ENCODE assay signal across 28 cellular contexts in the genomic region with DNA sequence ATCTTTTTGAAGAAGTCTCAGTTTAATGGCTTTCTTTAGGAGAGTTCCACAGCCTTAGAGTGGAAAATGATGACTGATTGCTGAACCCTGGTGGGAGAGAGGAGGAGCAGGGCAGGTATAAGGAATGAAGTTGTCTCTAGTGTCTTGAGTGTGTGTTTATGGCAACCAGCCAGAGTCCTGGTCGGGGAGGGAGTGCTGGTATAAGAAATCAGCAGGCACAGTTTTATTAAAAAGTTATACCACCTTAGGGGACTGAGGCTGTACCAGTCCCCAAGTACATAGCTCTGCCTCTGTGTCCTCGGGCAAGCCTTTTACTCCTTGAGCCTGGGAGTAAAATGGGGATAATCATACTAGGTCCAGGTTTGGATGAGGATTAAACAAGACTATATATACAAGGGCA. TPM values are rescaled to one million over a fixed set of nuclear protein-coding genes. Genes with fewer than 3 reads are reported as not detected.
"Had no signal": no experiment of that assay in that cellular context is flagged by ENCODE, and none has a peak within 500 bp of the region (broad histone marks: within the 10 kb centered on the region; RNA-seq: fewer than 3 reads in every experiment).

No MANE protein-coding gene starts in this region.

- H3K9me3 Mint-ChIP-seq: activated CD4-positive, alpha-beta memory T cell treated with anti-CD3 and anti-CD28 coated beads for 36 hours; activated CD4-positive, alpha-beta T cell treated with anti-CD3 and anti-CD28 coated beads, Interleukin-2, amount 10 ng/mL, durations not matched to agents 24 days and 14 days; activated naive CD4-positive, alpha-beta T cell treated with anti-CD3 and anti-CD28 coated beads for 36 hours; activated naive CD4-positive, alpha-beta T cell treated with anti-CD3 and anti-CD28 coated beads, Interleukin-2, amount 50 U/mL, for 24 hours; activated naive CD8-positive, alpha-beta T cell treated with anti-CD3 and anti-CD28 coated beads for 36 hours; activated naive CD8-positive, alpha-beta T cell treated with anti-CD3 and anti-CD28 coated beads, Interleukin-2, amount 50 U/mL, for 24 hours; activated T-cell treated with anti-CD3 and anti-CD28 coated beads, Interleukin-2, amount 50 U/mL, for 4 hours; activated T-helper 2 cell treated with anti-CD3 and anti-CD28 coated beads, Interferon-gamma antibody, Interleukin-2, Interleukin-4, amounts not matched to agents 10 μg/mL and 5 μg/mL and 100 μg/mL, durations not matched to agents 14 hours and 24 hours and 36 hours; effector memory CD8-positive, alpha-beta T cell had no signal

- DNase-seq: activated CD4-positive, alpha-beta memory T cell treated with anti-CD3 and anti-CD28 coated beads for 36 hours; activated CD4-positive, alpha-beta T cell treated with anti-CD3 and anti-CD28 coated beads for 36 hours; activated CD4-positive, alpha-beta T cell treated with anti-CD3 and anti-CD28 coated beads, Interleukin-2, amount 10 ng/mL, durations not matched to agents 24 days and 14 days; activated CD4-positive, CD25-positive, alpha-beta regulatory T cell; activated CD4-positive, CD25-positive, alpha-beta regulatory T cell treated with anti-CD3 and anti-CD28 coated beads, Interleukin-2, amount 50 U/mL, for 72 hours; activated CD8-positive, alpha-beta memory T cell treated with anti-CD3 and anti-CD28 coated beads, Interleukin-2, amount 10 ng/mL, durations not matched to agents 7 days and 5 days; activated CD8-positive, alpha-beta T cell treated with anti-CD3 and anti-CD28 coated beads, Interleukin-2, amount 10 ng/mL, durations not matched to agents 7 days and 5 days; activated effector memory CD4-positive, alpha-beta T cell treated with anti-CD3 and anti-CD28 coated beads, Interleukin-2, amount 50 U/mL, for 16 hours; activated naive CD4-positive, alpha-beta T cell treated with anti-CD3 and anti-CD28 coated beads for 36 hours; activated naive CD8-positive, alpha-beta T cell treated with anti-CD3 and anti-CD28 coated beads for 36 hours; activated naive CD8-positive, alpha-beta T cell treated with anti-CD3 and anti-CD28 coated beads, Interleukin-2, amount 50 U/mL, for 24 hours; activated T-cell treated with anti-CD3 and anti-CD28 coated beads, Interleukin-2, amount 50 U/mL, for 4 hours; adrenal gland; amygdala; aorta; body of pancreas; caudate nucleus; cortex of kidney; dermis blood vessel endothelial cell; effector CD4-positive, alpha-beta T cell; effector memory CD8-positive, alpha-beta T cell; foreskin fibroblast; T-helper 1 cell; T-helper 2 cell had no signal

- H3K4me3 Mint-ChIP-seq: activated CD4-positive, alpha-beta memory T cell treated with anti-CD3 and anti-CD28 coated beads for 36 hours; activated CD4-positive, alpha-beta T cell treated with anti-CD3 and anti-CD28 coated beads for 36 hours; activated CD4-positive, alpha-beta T cell treated with anti-CD3 and anti-CD28 coated beads, Interleukin-2, amount 10 ng/mL, durations not matched to agents 24 days and 14 days; activated CD8-positive, alpha-beta memory T cell treated with anti-CD3 and anti-CD28 coated beads, Interleukin-2, amount 10 ng/mL, durations not matched to agents 7 days and 5 days; activated CD8-positive, alpha-beta T cell treated with anti-CD3 and anti-CD28 coated beads, Interleukin-2, amount 10 ng/mL, durations not matched to agents 7 days and 5 days; activated naive CD4-positive, alpha-beta T cell treated with anti-CD3 and anti-CD28 coated beads for 36 hours; activated naive CD4-positive, alpha-beta T cell treated with anti-CD3 and anti-CD28 coated beads, Interleukin-2, amount 50 U/mL, for 24 hours; activated naive CD8-positive, alpha-beta T cell treated with anti-CD3 and anti-CD28 coated beads for 36 hours; activated naive CD8-positive, alpha-beta T cell treated with anti-CD3 and anti-CD28 coated beads, Interleukin-2, amount 50 U/mL, for 24 hours; activated T-cell treated with anti-CD3 and anti-CD28 coated beads, Interleukin-2, amount 50 U/mL, for 4 hours; effector memory CD8-positive, alpha-beta T cell had no signal

- H3K36me3 ChIP-seq: adrenal gland had no signal

- ATAC-seq: activated CD4-positive, alpha-beta T cell treated with anti-CD3 and anti-CD28 coated beads for 36 hours; activated CD8-positive, alpha-beta memory T cell treated with anti-CD3 and anti-CD28 coated beads, Interleukin-2, amount 10 ng/mL, durations not matched to agents 7 days and 5 days; activated CD8-positive, alpha-beta T cell treated with anti-CD3 and anti-CD28 coated beads, Interleukin-2, amount 10 ng/mL, durations not matched to agents 7 days and 5 days; activated naive CD8-positive, alpha-beta T cell treated with anti-CD3 and anti-CD28 coated beads, Interleukin-2, amount 50 U/mL, for 24 hours; activated T-cell treated with anti-CD3 and anti-CD28 coated beads, Interleukin-2, amount 50 U/mL, for 4 hours; body of pancreas; effector memory CD8-positive, alpha-beta T cell had no signal

- H3K27me3 ChIP-seq: adrenal gland, body of pancreas had no signal

- H3K36me3 Mint-ChIP-seq: activated CD4-positive, alpha-beta memory T cell treated with anti-CD3 and anti-CD28 coated beads for 36 hours; activated CD8-positive, alpha-beta memory T cell treated with anti-CD3 and anti-CD28 coated beads, Interleukin-2, amount 10 ng/mL, durations not matched to agents 7 days and 5 days; activated naive CD4-positive, alpha-beta T cell treated with anti-CD3 and anti-CD28 coated beads, Interleukin-2, amount 50 U/mL, for 24 hours; activated naive CD8-positive, alpha-beta T cell treated with anti-CD3 and anti-CD28 coated beads for 36 hours had no signal

- H3K27ac ChIP-seq: adrenal gland, body of pancreas, epithelial cell of prostate had no signal

- H3K4me1 Mint-ChIP-seq: activated CD4-positive, alpha-beta T cell treated with anti-CD3 and anti-CD28 coated beads for 36 hours; activated CD4-positive, alpha-beta T cell treated with anti-CD3 and anti-CD28 coated beads, Interleukin-2, amount 10 ng/mL, durations not matched to agents 24 days and 14 days; activated CD8-positive, alpha-beta memory T cell treated with anti-CD3 and anti-CD28 coated beads, Interleukin-2, amount 10 ng/mL, durations not matched to agents 7 days and 5 days; activated naive CD4-positive, alpha-beta T cell treated with anti-CD3 and anti-CD28 coated beads, Interleukin-2, amount 50 U/mL, for 24 hours; activated naive CD8-positive, alpha-beta T cell treated with anti-CD3 and anti-CD28 coated beads for 36 hours; activated naive CD8-positive, alpha-beta T cell treated with anti-CD3 and anti-CD28 coated beads, Interleukin-2, amount 50 U/mL, for 24 hours had no signal

- H3K27ac Mint-ChIP-seq: activated CD4-positive, alpha-beta memory T cell treated with anti-CD3 and anti-CD28 coated beads for 36 hours; activated CD4-positive, alpha-beta T cell treated with anti-CD3 and anti-CD28 coated beads for 36 hours; activated CD4-positive, alpha-beta T cell treated with anti-CD3 and anti-CD28 coated beads, Interleukin-2, amount 10 ng/mL, durations not matched to agents 24 days and 14 days; activated CD8-positive, alpha-beta memory T cell treated with anti-CD3 and anti-CD28 coated beads, Interleukin-2, amount 10 ng/mL, durations not matched to agents 7 days and 5 days; activated CD8-positive, alpha-beta T cell treated with anti-CD3 and anti-CD28 coated beads, Interleukin-2, amount 10 ng/mL, durations not matched to agents 7 days and 5 days; activated naive CD4-positive, alpha-beta T cell treated with anti-CD3 and anti-CD28 coated beads for 36 hours; activated naive CD4-positive, alpha-beta T cell treated with anti-CD3 and anti-CD28 coated beads, Interleukin-2, amount 50 U/mL, for 24 hours; activated naive CD8-positive, alpha-beta T cell treated with anti-CD3 and anti-CD28 coated beads for 36 hours; activated naive CD8-positive, alpha-beta T cell treated with anti-CD3 and anti-CD28 coated beads, Interleukin-2, amount 50 U/mL, for 24 hours; activated T-helper 2 cell treated with anti-CD3 and anti-CD28 coated beads, Interferon-gamma antibody, Interleukin-2, Interleukin-4, amounts not matched to agents 10 μg/mL and 5 μg/mL and 100 μg/mL, durations not matched to agents 14 hours and 24 hours and 36 hours; effector memory CD8-positive, alpha-beta T cell had no signal

- H3K9me3 ChIP-seq: adrenal gland, body of pancreas had no signal

- H3K4me1 ChIP-seq: adrenal gland, body of pancreas had no signal

- H3K4me3 ChIP-seq: adrenal gland, body of pancreas had no signal

- H3K27me3 Mint-ChIP-seq: activated naive CD4-positive, alpha-beta T cell treated with anti-CD3 and anti-CD28 coated beads, Interleukin-2, amount 50 U/mL, for 24 hours; activated naive CD8-positive, alpha-beta T cell treated with anti-CD3 and anti-CD28 coated beads for 36 hours had no signal

RNA-seq across cellular contexts. Expression of a gene that starts 29.8 kb away (rescaled TPM):
- total RNA-seq: activated CD4-positive, alpha-beta memory T cell treated with anti-CD3 and anti-CD28 coated beads for 36 hours; activated CD4-positive, alpha-beta T cell treated with anti-CD3 and anti-CD28 coated beads for 36 hours; activated CD4-positive, alpha-beta T cell treated with anti-CD3 and anti-CD28 coated beads, Interleukin-2, amount 10 ng/mL, durations not matched to agents 24 days and 14 days; activated CD8-positive, alpha-beta memory T cell treated with anti-CD3 and anti-CD28 coated beads, Interleukin-2, amount 10 ng/mL, durations not matched to agents 7 days and 5 days; activated CD8-positive, alpha-beta T cell treated with anti-CD3 and anti-CD28 coated beads, Interleukin-2, amount 10 ng/mL, durations not matched to agents 7 days and 5 days; activated naive CD4-positive, alpha-beta T cell treated with anti-CD3 and anti-CD28 coated beads for 36 hours; activated naive CD8-positive, alpha-beta T cell treated with anti-CD3 and anti-CD28 coated beads for 36 hours; activated T-cell treated with anti-CD3 and anti-CD28 coated beads, Interleukin-2, amount 50 U/mL, for 4 hours; activated T-helper 2 cell treated with anti-CD3 and anti-CD28 coated beads, Interferon-gamma antibody, Interleukin-2, Interleukin-4, amounts not matched to agents 10 μg/mL and 5 μg/mL and 100 μg/mL, durations not matched to agents 14 hours and 24 hours and 36 hours; body of pancreas; endothelial cell of umbilical vein had no signal
- polyA plus RNA-seq: endothelial cell of umbilical vein had no signal

RNA-seq across cellular contexts. Expression of a gene that starts 46.3 kb away (rescaled TPM):
- total RNA-seq: activated naive CD4-positive, alpha-beta T cell treated with anti-CD3 and anti-CD28 coated beads for 36 hours had no signal
- polyA plus RNA-seq: aorta had no signal
